Comparison of ENCODE assay signal across 1 cellular context in the genomic region with DNA sequence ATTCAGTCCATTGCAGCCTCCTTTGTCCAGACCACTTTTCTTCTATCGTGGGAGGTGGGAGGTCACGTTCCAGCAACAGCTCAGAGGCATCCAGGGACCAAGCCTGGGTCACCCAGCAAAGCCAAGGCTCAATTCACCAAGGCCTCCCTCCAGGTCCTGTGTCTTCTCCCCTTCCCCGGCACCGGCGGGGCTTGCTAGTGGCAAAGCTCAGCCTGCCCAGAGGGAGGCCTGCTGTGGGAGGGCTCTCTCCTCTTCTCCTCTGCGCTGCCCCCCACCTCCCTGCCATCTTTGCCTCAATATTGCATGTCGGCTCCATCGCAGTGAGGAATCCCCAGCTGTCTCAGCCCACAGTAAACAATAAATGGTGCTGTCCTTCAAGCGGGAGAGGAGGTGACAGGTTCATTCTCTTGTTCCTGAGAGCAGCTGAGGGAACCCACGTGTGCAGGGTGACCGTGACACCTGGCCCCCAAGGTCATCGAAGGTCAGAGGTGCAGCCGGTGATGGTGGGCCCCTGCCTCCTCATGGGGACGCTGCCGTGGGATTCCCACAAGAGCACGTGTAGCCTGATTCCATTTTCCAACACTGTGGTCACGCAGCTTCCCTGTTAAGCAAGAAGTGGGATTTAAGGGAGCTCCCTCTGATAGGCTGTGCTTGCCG.
TF ChIP-seq lines count a peak whose summit lies in the region.

No MANE protein-coding gene starts in this region.

TF ChIP-seq in HepG2, 621 proteins besides CTCF, POLR2A, EP300 and RAD21:
- TF ChIP-seq, protein P1, sequence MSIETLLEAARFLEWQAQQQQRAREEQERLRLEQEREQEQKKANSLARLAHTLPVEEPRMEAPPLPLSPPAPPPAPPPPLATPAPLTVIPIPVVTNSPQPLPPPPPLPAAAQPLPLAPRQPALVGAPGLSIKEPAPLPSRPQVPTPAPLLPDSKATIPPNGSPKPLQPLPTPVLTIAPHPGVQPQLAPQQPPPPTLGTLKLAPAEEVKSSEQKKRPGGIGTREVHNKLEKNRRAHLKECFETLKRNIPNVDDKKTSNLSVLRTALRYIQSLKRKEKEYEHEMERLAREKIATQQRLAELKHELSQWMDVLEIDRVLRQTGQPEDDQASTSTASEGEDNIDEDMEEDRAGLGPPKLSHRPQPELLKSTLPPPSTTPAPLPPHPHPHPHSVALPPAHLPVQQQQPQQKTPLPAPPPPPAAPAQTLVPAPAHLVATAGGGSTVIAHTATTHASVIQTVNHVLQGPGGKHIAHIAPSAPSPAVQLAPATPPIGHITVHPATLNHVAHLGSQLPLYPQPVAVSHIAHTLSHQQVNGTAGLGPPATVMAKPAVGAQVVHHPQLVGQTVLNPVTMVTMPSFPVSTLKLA (IDR thresholded peaks at IDR 0.05) = peak; percentile 12; the same call in 1 of the 2 replicates
- TF ChIP-seq PCBP1 (IDR thresholded peaks at IDR 0.05; ENCODE audit: borderline replicate concordance, low read depth, low read length) = no peak
